16 cellular contexts compared by ENCODE assay signal in the genomic region with DNA sequence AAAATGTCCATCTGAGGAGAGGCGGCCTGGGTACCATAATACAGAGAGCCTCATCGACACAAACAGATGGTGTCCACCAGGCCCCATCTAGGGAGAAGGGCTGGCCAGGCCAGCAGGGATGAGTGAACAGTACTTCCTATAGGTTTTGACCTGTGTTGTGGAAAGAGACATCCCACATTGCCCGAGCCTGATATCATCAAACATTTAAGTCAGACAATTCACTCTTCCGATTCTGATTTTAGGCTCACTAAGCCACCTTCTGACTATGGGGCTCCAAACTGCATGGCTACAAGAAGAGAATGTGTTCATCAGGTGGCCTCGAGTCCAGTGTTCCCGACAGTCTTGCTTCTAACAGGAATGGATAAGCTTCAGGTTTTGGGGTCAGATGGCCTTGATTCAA. TPM values are rescaled to one million over a fixed set of nuclear protein-coding genes. Genes with fewer than 3 reads are reported as not detected.
DNase-seq lines count a peak whose midpoint lies in the region; ATAC-seq and TF ChIP-seq lines count a peak whose summit lies in the region.
"Had no signal": no experiment of that assay in that cellular context is flagged by ENCODE, and none has a peak within 500 bp of the region (broad histone marks: within the 10 kb centered on the region; RNA-seq: fewer than 3 reads in every experiment).

No MANE protein-coding gene starts in this region.

- peaks cover 42 to 49% of the 10 kb centered on the region in 2 donors for H3K4me1 ChIP-seq in naive thymus-derived CD4-positive, alpha-beta T cell (ENCODE audit: control insufficient read depth in 2 of 2, insufficient read depth in 2 of 2, low read length in 2 of 2)
- peaks cover 12 to 41% (median 30%) of the 10 kb centered on the region in 4 donors for H3K4me1 ChIP-seq in transverse colon

- no peaks in the 10 kb centered on the region for H3K27me3 ChIP-seq in naive thymus-derived CD4-positive, alpha-beta T cell (ENCODE audit: control insufficient read depth in 2 of 2, insufficient read depth in 2 of 2, low read length in 2 of 2)
- no peaks in the 10 kb centered on the region for H3K27me3 ChIP-seq in transverse colon
- H3K27me3 ChIP-seq: SJSA1, thyroid gland had no signal

- H3K4me3 Mint-ChIP-seq in activated T-cell treated with anti-CD3 and anti-CD28 coated beads, Interleukin-2, amount 50 U/mL, for 24 hours: peak overlapping the region; percentile 10
- H3K4me3 Mint-ChIP-seq in activated T-cell treated with anti-CD3 and anti-CD28 coated beads, Interleukin-2, amount 50 U/mL, for 4 hours: no peak overlapping the region
- no peak overlapping the region for H3K4me3 Mint-ChIP-seq in activated CD4-positive, alpha-beta memory T cell treated with anti-CD3 and anti-CD28 coated beads, Interleukin-2, amount 10 ng/mL, durations not matched to agents 7 days and 5 days
- H3K4me3 Mint-ChIP-seq in naive thymus-derived CD4-positive, alpha-beta T cell: peak overlapping the region in 9 of 10 donors; percentile 8 to 99 (median 32)
- H3K4me3 Mint-ChIP-seq: H9 had no signal

- 75 to 76% methylated on average over 2 to 6 of the region's 6 CpGs for WGBS in transverse colon (ENCODE audit: low coverage in 1 of 2), 2 donors

- no peak for TF ChIP-seq CTCF in transverse colon (IDR thresholded peaks at IDR 0.05)

- peak overlapping the region; percentile 98 for H3K27ac Mint-ChIP-seq in activated T-cell treated with anti-CD3 and anti-CD28 coated beads, Interleukin-2, amount 50 U/mL, for 24 hours
- H3K27ac Mint-ChIP-seq in activated CD4-positive, alpha-beta memory T cell treated with anti-CD3 and anti-CD28 coated beads, Interleukin-2, amount 10 ng/mL, durations not matched to agents 7 days and 5 days: no peak overlapping the region
- H3K27ac Mint-ChIP-seq in naive thymus-derived CD4-positive, alpha-beta T cell: peak overlapping the region in 8 of 9 donors; percentile 93 to 99 (median 96)
- H3K27ac Mint-ChIP-seq: H9 had no signal

- H3K36me3 ChIP-seq in naive thymus-derived CD4-positive, alpha-beta T cell (ENCODE audit: control insufficient read depth in 2 of 3, insufficient read depth in 3 of 3, low read length in 3 of 3): no peaks in the 10 kb centered on the region
- H3K36me3 ChIP-seq in transverse colon: no peaks in the 10 kb centered on the region
- H3K36me3 ChIP-seq: thyroid gland had no signal

- peaks cover 73% of the 10 kb centered on the region for H3K4me1 Mint-ChIP-seq in activated T-cell treated with anti-CD3 and anti-CD28 coated beads, Interleukin-2, amount 50 U/mL, for 24 hours (ENCODE audit: low read depth)
- peaks cover 75% of the 10 kb centered on the region for H3K4me1 Mint-ChIP-seq in activated T-cell treated with anti-CD3 and anti-CD28 coated beads, Interleukin-2, amount 50 U/mL, for 4 hours (ENCODE audit: low read depth)
- peaks cover 43% of the 10 kb centered on the region for H3K4me1 Mint-ChIP-seq in activated CD4-positive, alpha-beta memory T cell treated with anti-CD3 and anti-CD28 coated beads, Interleukin-2, amount 10 ng/mL, durations not matched to agents 7 days and 5 days
- peaks cover 45 to 83% (median 70%) of the 10 kb centered on the region in 7 donors for H3K4me1 Mint-ChIP-seq in naive thymus-derived CD4-positive, alpha-beta T cell

- ATAC-seq in activated T-cell treated with anti-CD3 and anti-CD28 coated beads, Interleukin-2, amount 50 U/mL, for 4 hours: no peak
- ATAC-seq in naive thymus-derived CD4-positive, alpha-beta T cell: no peak
- ATAC-seq in esophagus mucosa (no peak), HG02885 (IDR thresholded peaks at IDR 0.05; ENCODE audit: poor library complexity, unreplicated experiment) (no peak), GM19455 (IDR thresholded peaks at IDR 0.05; ENCODE audit: unreplicated experiment) (no peak)

- no peaks in the 10 kb centered on the region for H3K9me3 ChIP-seq in naive thymus-derived CD4-positive, alpha-beta T cell (ENCODE audit: control insufficient read depth in 2 of 3, low read length in 3 of 3)
- no peaks in the 10 kb centered on the region for H3K9me3 ChIP-seq in transverse colon
- H3K9me3 ChIP-seq: SJSA1, thyroid gland had no signal

- peaks cover 21% of the 10 kb centered on the region for H3K36me3 Mint-ChIP-seq in activated T-cell treated with anti-CD3 and anti-CD28 coated beads, Interleukin-2, amount 50 U/mL, for 24 hours (ENCODE audit: low read depth)
- H3K36me3 Mint-ChIP-seq in activated T-cell treated with anti-CD3 and anti-CD28 coated beads, Interleukin-2, amount 50 U/mL, for 4 hours (ENCODE audit: insufficient read depth): peaks cover 5% of the 10 kb centered on the region
- peaks cover 55% of the 10 kb centered on the region for H3K36me3 Mint-ChIP-seq in activated CD4-positive, alpha-beta memory T cell treated with anti-CD3 and anti-CD28 coated beads, Interleukin-2, amount 10 ng/mL, durations not matched to agents 7 days and 5 days (ENCODE audit: low read depth)
- peaks cover 0 to 44% (median 4%) of the 10 kb centered on the region in 5 donors for H3K36me3 Mint-ChIP-seq in naive thymus-derived CD4-positive, alpha-beta T cell

- H3K4me3 ChIP-seq in naive thymus-derived CD4-positive, alpha-beta T cell (ENCODE audit: low read length): no peak overlapping the region
- no peak overlapping the region for H3K4me3 ChIP-seq in transverse colon
- H3K4me3 ChIP-seq: SJSA1, thyroid gland had no signal

- CTCF ChIA-PET in activated CD4-positive, alpha-beta memory T cell treated with anti-CD3 and anti-CD28 coated beads, Interleukin-2, amount 10 ng/mL, durations not matched to agents 7 days and 5 days (lab: Charles Lee): interaction anchor here (1.4 kb wide), 1 partner anchor 12 kb away, joined by 5 read pairs; no protein-coding TSS in a partner anchor
- CTCF ChIA-PET in naive thymus-derived CD4-positive, alpha-beta T cell (lab: Charles Lee): interaction anchor here (0.7 to 1.9 kb wide), 3 partner anchors 22 to 88 kb away, joined by 3 to 5 read pairs (median 5); partner anchors contain the start of gene IRF1

- POLR2A ChIA-PET in activated CD4-positive, alpha-beta memory T cell treated with anti-CD3 and anti-CD28 coated beads, Interleukin-2, amount 10 ng/mL, durations not matched to agents 7 days and 5 days (lab: Charles Lee): interaction anchor here (3.9 to 8.2 kb wide), 3 partner anchors 17 to 83 kb away, joined by 69 to 399 read pairs (median 147); partner anchors contain the start of gene IRF1
- POLR2A ChIA-PET in naive thymus-derived CD4-positive, alpha-beta T cell (lab: Charles Lee): interaction anchor here (1.1 to 8.6 kb wide), 7 partner anchors 15 to 90 kb away, joined by 3 to 177 read pairs (median 16); partner anchors contain the start of gene IRF1

- peak overlapping the region; percentile 98 for H3K27ac ChIP-seq in naive thymus-derived CD4-positive, alpha-beta T cell (ENCODE audit: low read depth, low read length)
- peak overlapping the region; percentile 96 to 99 (median 99) for H3K27ac ChIP-seq in transverse colon
- H3K27ac ChIP-seq: SJSA1 had no signal

- intact Hi-C loops in naive thymus-derived CD4-positive, alpha-beta T cell (cut with micrococcal nuclease): no loop called here
- intact Hi-C loops in transverse colon (cut with DNase I; ENCODE audit: low total_unique reads): loop anchor here (10.0 kb wide), 1 partner anchor 616 kb away; the partner anchor contains the start of gene ZCCHC10

- no peaks in the 10 kb centered on the region for H3K9me3 Mint-ChIP-seq in activated T-cell treated with anti-CD3 and anti-CD28 coated beads, Interleukin-2, amount 50 U/mL, for 24 hours
- peaks cover 3% of the 10 kb centered on the region for H3K9me3 Mint-ChIP-seq in activated T-cell treated with anti-CD3 and anti-CD28 coated beads, Interleukin-2, amount 50 U/mL, for 4 hours
- peaks cover 2% of the 10 kb centered on the region for H3K9me3 Mint-ChIP-seq in activated CD4-positive, alpha-beta memory T cell treated with anti-CD3 and anti-CD28 coated beads, Interleukin-2, amount 10 ng/mL, durations not matched to agents 7 days and 5 days
- H3K9me3 Mint-ChIP-seq in naive thymus-derived CD4-positive, alpha-beta T cell: peaks cover 0 to 13% (median 0%) of the 10 kb centered on the region in 11 donors

- no peak for DNase-seq in activated T-cell treated with anti-CD3 and anti-CD28 coated beads, Interleukin-2, amount 50 U/mL, for 24 hours
- no peak for DNase-seq in activated T-cell treated with anti-CD3 and anti-CD28 coated beads, Interleukin-2, amount 50 U/mL, for 4 hours
- DNase-seq in activated CD4-positive, alpha-beta memory T cell treated with anti-CD3 and anti-CD28 coated beads, Interleukin-2, amount 10 ng/mL, durations not matched to agents 7 days and 5 days: peak; percentile 11
- no peak for DNase-seq in naive thymus-derived CD4-positive, alpha-beta T cell
- no peak for DNase-seq in transverse colon
- DNase-seq: caudate nucleus; H9; Karpas-422; NCI-H1436; NCI-H226; stimulated activated CD4-positive, alpha-beta T cell treated with anti-CD3 and anti-CD28 coated beads, Interleukin-12 subunit alpha, Interleukin-12 subunit beta, amount 100 ng/mL, for 4 hours; thyroid gland had no signal

- in situ Hi-C loops in transverse colon (cut with MboI; ENCODE audit: low pct_ligation_motif_present in 1 of 4, low pct_unique_long_range_greater_than_20kb in 1 of 4, low sequenced_read_pairs in 3 of 4): no loop called here

- no peak for TF ChIP-seq POLR2A in transverse colon (IDR thresholded peaks at IDR 0.05)

- no peaks in the 10 kb centered on the region for H3K27me3 Mint-ChIP-seq in activated T-cell treated with anti-CD3 and anti-CD28 coated beads, Interleukin-2, amount 50 U/mL, for 24 hours
- H3K27me3 Mint-ChIP-seq in activated T-cell treated with anti-CD3 and anti-CD28 coated beads, Interleukin-2, amount 50 U/mL, for 4 hours (ENCODE audit: low read depth): no peaks in the 10 kb centered on the region
- H3K27me3 Mint-ChIP-seq in activated CD4-positive, alpha-beta memory T cell treated with anti-CD3 and anti-CD28 coated beads, Interleukin-2, amount 10 ng/mL, durations not matched to agents 7 days and 5 days: no peaks in the 10 kb centered on the region
- peaks cover 0 to 6% (median 0%) of the 10 kb centered on the region in 5 donors for H3K27me3 Mint-ChIP-seq in naive thymus-derived CD4-positive, alpha-beta T cell

- TF ChIP-seq EP300 in transverse colon (IDR thresholded peaks at IDR 0.05; ENCODE audit: low read depth): no peak

RNA-seq across cellular contexts. Expression of gene SLC22A5, which starts 38.9 kb away (rescaled TPM):
- total RNA-seq in activated T-cell treated with anti-CD3 and anti-CD28 coated beads, Interleukin-2, amount 50 U/mL, for 4 hours: 1 to 10 TPM; 4.4 to 6.3 (median 5.7) TPM
- total RNA-seq in activated CD4-positive, alpha-beta memory T cell treated with anti-CD3 and anti-CD28 coated beads, Interleukin-2, amount 10 ng/mL, durations not matched to agents 7 days and 5 days: 1 to 10 TPM; 2.7 to 3.3 TPM
- total RNA-seq in naive thymus-derived CD4-positive, alpha-beta T cell: 10 to 100 TPM in 1 of 5 experiments, 1 to 10 TPM in 4; 6.8 to 10.8 (median 8.0) TPM
- 1 to 10 TPM; 1.8 to 3.6 TPM for polyA plus RNA-seq in naive thymus-derived CD4-positive, alpha-beta T cell
- total RNA-seq in transverse colon (100 to 1,000 TPM in 1 of 4 donors, 10 to 100 TPM in 3; 34.6 to 129 (median 67.8) TPM), esophagus mucosa (2.7 TPM)

Comparison
In these comparisons a context has a peak if more than half of its experiments do, and no peak if none do; other contexts are left out.
1. H3K4me3 Mint-ChIP-seq: peak in activated T-cell treated with anti-CD3 and anti-CD28 coated beads, Interleukin-2, amount 50 U/mL, for 24 hours (single experiment) and naive thymus-derived CD4-positive, alpha-beta T cell (9 of 10); none in activated T-cell treated with anti-CD3 and anti-CD28 coated beads, Interleukin-2, amount 50 U/mL, for 4 hours (single experiment) and activated CD4-positive, alpha-beta memory T cell treated with anti-CD3 and anti-CD28 coated beads, Interleukin-2, amount 10 ng/mL, durations not matched to agents 7 days and 5 days (single experiment).